ENCODE assay signal across 22 cellular contexts in the genomic region with DNA sequence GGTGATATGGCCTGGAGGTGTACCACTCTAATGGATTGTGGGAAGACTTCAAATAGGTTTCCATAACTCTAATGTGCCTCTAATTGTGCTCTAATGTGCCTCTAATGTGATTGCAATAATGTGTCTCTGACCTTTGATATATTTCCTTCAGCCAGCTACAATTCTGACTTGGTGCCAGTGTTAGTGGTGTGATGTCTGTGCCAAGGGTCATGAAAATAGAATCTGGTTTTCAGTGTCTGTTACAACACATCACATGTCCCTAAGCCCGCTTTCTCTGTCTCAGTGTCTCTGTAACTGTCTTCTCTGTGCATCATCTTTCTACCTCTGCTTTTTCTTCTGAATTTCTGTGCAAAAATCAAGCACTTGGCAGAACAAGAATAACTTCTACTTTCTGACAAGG.
"Had no signal": no experiment of that assay in that cellular context is flagged by ENCODE, and none has a peak within 500 bp of the region (broad histone marks: within the 10 kb centered on the region; RNA-seq: fewer than 3 reads in every experiment).

No MANE protein-coding gene starts in this region.

- H3K4me3 ChIP-seq: breast epithelium, suprapubic skin, tibial nerve had no signal

- H3K4me1 ChIP-seq: breast epithelium, suprapubic skin, tibial nerve had no signal

- H3K36me3 ChIP-seq: breast epithelium, suprapubic skin, tibial nerve had no signal

- H3K27ac ChIP-seq: breast epithelium, epithelial cell of prostate, suprapubic skin, tibial nerve had no signal

- H3K27me3 ChIP-seq: breast epithelium, suprapubic skin, tibial nerve had no signal

- H3K9me3 ChIP-seq: suprapubic skin had no signal

- DNase-seq: activated B cell treated with CpG ODN at 0.5 μM for 24 hours; activated CD4-positive, alpha-beta T cell treated with anti-CD3 and anti-CD28 coated beads for 4 hours; activated CD4-positive, alpha-beta T cell treated with anti-CD3 and anti-CD28 coated beads, Interleukin-2, amount 50 U/mL, for 48 hours; activated CD8-positive, alpha-beta memory T cell treated with anti-CD3 and anti-CD28 coated beads, Interleukin-2, amount 50 U/mL, for 48 hours; activated naive CD4-positive, alpha-beta T cell; activated naive CD8-positive, alpha-beta T cell treated with anti-CD3 and anti-CD28 coated beads for 36 hours; activated T-cell treated with anti-CD3 and anti-CD28 coated beads, Interleukin-2, amount 50 U/mL, for 4 hours; amniotic stem cell; cortex of kidney; endodermal cell; foreskin melanocyte; mammary epithelial cell; natural killer cell; retina; stimulated activated CD4-positive, alpha-beta T cell treated with anti-CD3 and anti-CD28 coated beads, Interleukin-1b, Interleukin-23, amount 100 ng/mL, for 48 hours; stimulated activated naive CD8-positive, alpha-beta T cell treated with anti-CD3 and anti-CD28 coated beads, Interleukin-15, amount 100 ng/mL, for 72 hours; SW 1271; T-helper 17 cell had no signal

- ATAC-seq: activated T-cell treated with anti-CD3 and anti-CD28 coated beads, Interleukin-2, amount 50 U/mL, for 4 hours; natural killer cell; stimulated activated naive CD8-positive, alpha-beta T cell treated with anti-CD3 and anti-CD28 coated beads, Interleukin-15, amount 100 ng/mL, for 72 hours; T-helper 17 cell had no signal
